Comparison of ENCODE assay signal across 11 cellular contexts in genomic region chr3:172982731-172983364, GRCh38.
DNase-seq lines count a peak whose midpoint lies in the region; ATAC-seq and TF ChIP-seq lines count a peak whose summit lies in the region.
"Had no signal": no experiment of that assay in that cellular context is flagged by ENCODE, and none has a peak within 500 bp of the region (broad histone marks: within the 10 kb centered on the region; RNA-seq: fewer than 3 reads in every experiment).

No MANE protein-coding gene starts in this region.

- no peak overlapping the region for H3K4me3 ChIP-seq in RWPE2 (ENCODE audit: severe bottlenecking)
- peak overlapping the region; percentile 6 for H3K4me3 ChIP-seq in left ventricle myocardium inferior

- H3K27me3 ChIP-seq in RWPE2 (ENCODE audit: insufficient read depth, poor library complexity, severe bottlenecking) (no peaks in the 10 kb centered on the region), left ventricle myocardium inferior (ENCODE audit: low read depth) (no peaks in the 10 kb centered on the region)

- no peak for ATAC-seq in RWPE2 (ENCODE audit: low read depth)
- ATAC-seq in HG03439 (IDR thresholded peaks at IDR 0.05; ENCODE audit: unreplicated experiment) = no peak

- H3K4me1 ChIP-seq in RWPE2 (ENCODE audit: insufficient read depth, poor library complexity, severe bottlenecking) (no peaks in the 10 kb centered on the region), left ventricle myocardium inferior (peaks cover 4% of the 10 kb centered on the region)

- DNase-seq in Ammon's horn (ENCODE audit: low spot score) = peak; percentile 44
- DNase-seq in H4 (ENCODE audit: low spot score) = peak; percentile 42
- DNase-seq in RWPE2 (ENCODE audit: low spot score) = no peak
- DNase-seq in left ventricle myocardium inferior = no peak
- DNase-seq in HuH-7.5 (ENCODE audit: low spot score) = no peak
- DNase-seq in epidermal melanocyte (ENCODE audit: insufficient read length, low spot score) = no peak
- DNase-seq in DMS153 treated with DMSO at 0.1 percent for 48 hours (lab: John Stamatoyannopoulos, UW; ENCODE audit: unreplicated experiment) = no peak
- DNase-seq: effector memory CD4-positive, alpha-beta T cell; NCI-H187; right cardiac atrium had no signal

- H3K36me3 ChIP-seq in RWPE2 (ENCODE audit: low read depth) (no peaks in the 10 kb centered on the region), left ventricle myocardium inferior (no peaks in the 10 kb centered on the region)

- H3K9me3 ChIP-seq in RWPE2 (ENCODE audit: severe bottlenecking) (peaks cover 2% of the 10 kb centered on the region), left ventricle myocardium inferior (replicated peaks) (no peaks in the 10 kb centered on the region)

- intact Hi-C loops in left ventricle myocardium inferior (cut with micrococcal nuclease) = no loop called here

- TF ChIP-seq CTCF in RWPE2 (IDR thresholded peaks at IDR 0.05; ENCODE audit: poor library complexity, severe bottlenecking) (peak; percentile 21), left ventricle myocardium inferior (IDR thresholded peaks at IDR 0.05; ENCODE audit: borderline replicate concordance) (peak; percentile 34)

- H3K27ac ChIP-seq in RWPE2 (ENCODE audit: poor library complexity, severe bottlenecking) (no peak overlapping the region), left ventricle myocardium inferior (replicated peaks) (no peak overlapping the region)

Comparison
In these comparisons a context has a peak if more than half of its experiments do, and no peak if none do; other contexts are left out.
1. DNase-seq: peak in Ammon's horn (single experiment) and H4 (single experiment); none in RWPE2 (single experiment), left ventricle myocardium inferior (single experiment), HuH-7.5 (single experiment), epidermal melanocyte (single experiment) and DMS153 treated with DMSO at 0.1 percent for 48 hours (single experiment).